Comparison of ENCODE assay signal across 8 cellular contexts in genomic region chr14:74973003-74973614, GRCh38. TPM values are rescaled to one million over a fixed set of nuclear protein-coding genes. Genes with fewer than 3 reads are reported as not detected.
DNase-seq lines count a peak whose midpoint lies in the region; ATAC-seq and TF ChIP-seq lines count a peak whose summit lies in the region.

No MANE protein-coding gene starts in this region.

- no peaks in the 10 kb centered on the region for H3K36me3 Mint-ChIP-seq in activated CD4-positive, alpha-beta T cell treated with anti-CD3 and anti-CD28 coated beads, Interleukin-2, amount 10 ng/mL, durations not matched to agents 7 days and 5 days (ENCODE audit: low read depth)
- no peaks in the 10 kb centered on the region for H3K36me3 Mint-ChIP-seq in activated T-helper 1 cell treated with anti-CD3 and anti-CD28 coated beads, Interleukin-12 subunit alpha, Interleukin-12 subunit beta, Interleukin-2, Interleukin-4 antibody, amounts not matched to agents 30 ng/mL and 10 ng/mL and 1 ng/mL, durations not matched to agents 14 hours and 24 hours and 36 hours (ENCODE audit: low read depth)

- no peak overlapping the region for H3K4me3 ChIP-seq in transverse colon

- no peak overlapping the region for H3K27ac Mint-ChIP-seq in activated CD4-positive, alpha-beta T cell treated with anti-CD3 and anti-CD28 coated beads, Interleukin-2, amount 10 ng/mL, durations not matched to agents 7 days and 5 days
- H3K27ac Mint-ChIP-seq in activated T-helper 1 cell treated with anti-CD3 and anti-CD28 coated beads, Interleukin-12 subunit alpha, Interleukin-12 subunit beta, Interleukin-2, Interleukin-4 antibody, amounts not matched to agents 30 ng/mL and 10 ng/mL and 1 ng/mL, durations not matched to agents 14 hours and 24 hours and 36 hours: no peak overlapping the region

- 69% methylated on average over 12 of the region's 15 CpGs; no CpG with 5 or more reads in 1 of the 2 donors for WGBS in transverse colon (ENCODE audit: low coverage in 1 of 2), 2 donors

- H3K4me1 Mint-ChIP-seq in activated CD4-positive, alpha-beta T cell treated with anti-CD3 and anti-CD28 coated beads, Interleukin-2, amount 10 ng/mL, durations not matched to agents 7 days and 5 days: peaks cover 11% of the 10 kb centered on the region
- no peaks in the 10 kb centered on the region for H3K4me1 Mint-ChIP-seq in activated T-helper 1 cell treated with anti-CD3 and anti-CD28 coated beads, Interleukin-12 subunit alpha, Interleukin-12 subunit beta, Interleukin-2, Interleukin-4 antibody, amounts not matched to agents 30 ng/mL and 10 ng/mL and 1 ng/mL, durations not matched to agents 14 hours and 24 hours and 36 hours (ENCODE audit: low read depth)

- no peak overlapping the region for H3K27ac ChIP-seq in transverse colon

- TF ChIP-seq POLR2A in transverse colon (IDR thresholded peaks at IDR 0.05): no peak

- H3K9me3 Mint-ChIP-seq in activated CD4-positive, alpha-beta T cell treated with anti-CD3 and anti-CD28 coated beads, Interleukin-2, amount 10 ng/mL, durations not matched to agents 7 days and 5 days: no peaks in the 10 kb centered on the region
- no peaks in the 10 kb centered on the region for H3K9me3 Mint-ChIP-seq in activated T-helper 1 cell treated with anti-CD3 and anti-CD28 coated beads, Interleukin-12 subunit alpha, Interleukin-12 subunit beta, Interleukin-2, Interleukin-4 antibody, amounts not matched to agents 30 ng/mL and 10 ng/mL and 1 ng/mL, durations not matched to agents 14 hours and 24 hours and 36 hours

- peak; percentile 18 for DNase-seq in activated CD4-positive, alpha-beta T cell treated with anti-CD3 and anti-CD28 coated beads, Interleukin-2, amount 10 ng/mL, durations not matched to agents 7 days and 5 days
- no peak for DNase-seq in activated CD4-positive, alpha-beta T cell treated with anti-CD3 and anti-CD28 coated beads for 4 hours
- peak; percentile 12 for DNase-seq in activated T-helper 1 cell treated with anti-CD3 and anti-CD28 coated beads, Interleukin-12 subunit alpha, Interleukin-12 subunit beta, Interleukin-2, Interleukin-4 antibody, amounts not matched to agents 30 ng/mL and 10 ng/mL and 1 ng/mL, durations not matched to agents 14 hours and 24 hours and 36 hours (ENCODE audit: low spot score)
- DNase-seq in kidney tubule cell (ENCODE audit: low spot score) (peak; percentile 16), transverse colon (peak; percentile 28)

- in situ Hi-C loops in transverse colon (cut with MboI; ENCODE audit: low pct_ligation_motif_present in 1 of 4, low pct_unique_long_range_greater_than_20kb in 1 of 4, low sequenced_read_pairs in 3 of 4): no loop called here

- H3K27me3 ChIP-seq in transverse colon: no peaks in the 10 kb centered on the region

- TF ChIP-seq CTCF in transverse colon (IDR thresholded peaks at IDR 0.05): no peak

- CTCF ChIA-PET in activated CD4-positive, alpha-beta T cell treated with anti-CD3 and anti-CD28 coated beads, Interleukin-2, amount 10 ng/mL, durations not matched to agents 7 days and 5 days (lab: Charles Lee): interaction anchor here (1.2 to 1.7 kb wide), 2 partner anchors 18 to 91 kb away, joined by 4 to 5 read pairs; partner anchors contain the start of genes ACYP1 and PGF

- H3K27me3 Mint-ChIP-seq in activated CD4-positive, alpha-beta T cell treated with anti-CD3 and anti-CD28 coated beads, Interleukin-2, amount 10 ng/mL, durations not matched to agents 7 days and 5 days: peaks cover 3% of the 10 kb centered on the region
- peaks cover 16% of the 10 kb centered on the region for H3K27me3 Mint-ChIP-seq in activated T-helper 1 cell treated with anti-CD3 and anti-CD28 coated beads, Interleukin-12 subunit alpha, Interleukin-12 subunit beta, Interleukin-2, Interleukin-4 antibody, amounts not matched to agents 30 ng/mL and 10 ng/mL and 1 ng/mL, durations not matched to agents 14 hours and 24 hours and 36 hours (ENCODE audit: insufficient read depth)

- no peak for ATAC-seq in HG02678 (IDR thresholded peaks at IDR 0.05; ENCODE audit: unreplicated experiment)
- no peak for ATAC-seq in GM18517 (IDR thresholded peaks at IDR 0.05; ENCODE audit: unreplicated experiment)
- no peak for ATAC-seq in HG03342 (IDR thresholded peaks at IDR 0.05; ENCODE audit: unreplicated experiment)

- H3K4me3 Mint-ChIP-seq in activated CD4-positive, alpha-beta T cell treated with anti-CD3 and anti-CD28 coated beads, Interleukin-2, amount 10 ng/mL, durations not matched to agents 7 days and 5 days: no peak overlapping the region
- H3K4me3 Mint-ChIP-seq in activated T-helper 1 cell treated with anti-CD3 and anti-CD28 coated beads, Interleukin-12 subunit alpha, Interleukin-12 subunit beta, Interleukin-2, Interleukin-4 antibody, amounts not matched to agents 30 ng/mL and 10 ng/mL and 1 ng/mL, durations not matched to agents 14 hours and 24 hours and 36 hours: no peak overlapping the region

- H3K9me3 ChIP-seq in transverse colon: no peaks in the 10 kb centered on the region

- intact Hi-C loops in activated T-helper 1 cell treated with anti-CD3 and anti-CD28 coated beads, Interleukin-12 subunit alpha, Interleukin-12 subunit beta, Interleukin-2, Interleukin-4 antibody, amounts not matched to agents 30 ng/mL and 10 ng/mL and 1 ng/mL, durations not matched to agents 14 hours and 24 hours and 36 hours (cut with micrococcal nuclease): no loop called here
- intact Hi-C loops in transverse colon (cut with DNase I; ENCODE audit: low total_unique reads): no loop called here

- H3K4me1 ChIP-seq in transverse colon: peaks cover 0 to 13% (median 1%) of the 10 kb centered on the region in 4 donors

- POLR2A ChIA-PET in activated CD4-positive, alpha-beta T cell treated with anti-CD3 and anti-CD28 coated beads, Interleukin-2, amount 10 ng/mL, durations not matched to agents 7 days and 5 days (lab: Charles Lee): no interaction called here

- no peaks in the 10 kb centered on the region for H3K36me3 ChIP-seq in transverse colon

- no peak for TF ChIP-seq EP300 in transverse colon (IDR thresholded peaks at IDR 0.05; ENCODE audit: low read depth)

RNA-seq across cellular contexts. Expression of gene PGF, which starts 17.7 kb away (rescaled TPM):
- under 1 TPM; 0.12 to 0.15 TPM for total RNA-seq in activated CD4-positive, alpha-beta T cell treated with anti-CD3 and anti-CD28 coated beads, Interleukin-2, amount 10 ng/mL, durations not matched to agents 7 days and 5 days
- total RNA-seq in activated T-helper 1 cell treated with anti-CD3 and anti-CD28 coated beads, Interleukin-12 subunit alpha, Interleukin-12 subunit beta, Interleukin-2, Interleukin-4 antibody, amounts not matched to agents 30 ng/mL and 10 ng/mL and 1 ng/mL, durations not matched to agents 14 hours and 24 hours and 36 hours: 0.22 and 0.41 TPM in 2 replicates
- total RNA-seq in transverse colon: 10 to 100 TPM in 2 of 4 donors, 1 to 10 TPM in 1, not detected in 1; 9.7 to 10.5 (median 10.1) TPM

RNA-seq across cellular contexts. Expression of gene EIF2B2, which starts 29.6 kb away (rescaled TPM):
- 10 to 100 TPM; 53.0 to 58.1 TPM for total RNA-seq in activated CD4-positive, alpha-beta T cell treated with anti-CD3 and anti-CD28 coated beads, Interleukin-2, amount 10 ng/mL, durations not matched to agents 7 days and 5 days
- total RNA-seq in activated T-helper 1 cell treated with anti-CD3 and anti-CD28 coated beads, Interleukin-12 subunit alpha, Interleukin-12 subunit beta, Interleukin-2, Interleukin-4 antibody, amounts not matched to agents 30 ng/mL and 10 ng/mL and 1 ng/mL, durations not matched to agents 14 hours and 24 hours and 36 hours: 52.8 and 54.3 TPM in 2 replicates
- 10 to 100 TPM; 42.9 to 55.4 (median 51.1) TPM for total RNA-seq in transverse colon

RNA-seq across cellular contexts. Expression of gene RPS6KL1, which starts 50.0 kb away (rescaled TPM):
- total RNA-seq in activated CD4-positive, alpha-beta T cell treated with anti-CD3 and anti-CD28 coated beads, Interleukin-2, amount 10 ng/mL, durations not matched to agents 7 days and 5 days: 1 to 10 TPM; 4.5 to 4.6 TPM
- total RNA-seq in activated T-helper 1 cell treated with anti-CD3 and anti-CD28 coated beads, Interleukin-12 subunit alpha, Interleukin-12 subunit beta, Interleukin-2, Interleukin-4 antibody, amounts not matched to agents 30 ng/mL and 10 ng/mL and 1 ng/mL, durations not matched to agents 14 hours and 24 hours and 36 hours: 10.8 and 11.6 TPM in 2 replicates
- 10 to 100 TPM in 1 of 4 donors, 1 to 10 TPM in 2, not detected in 1; 6.4 to 54.1 (median 9.3) TPM for total RNA-seq in transverse colon

Comparison
In these comparisons a context has a peak if more than half of its experiments do, and no peak if none do; other contexts are left out.
1. DNase-seq: peak in activated CD4-positive, alpha-beta T cell treated with anti-CD3 and anti-CD28 coated beads, Interleukin-2, amount 10 ng/mL, durations not matched to agents 7 days and 5 days (single experiment), activated T-helper 1 cell treated with anti-CD3 and anti-CD28 coated beads, Interleukin-12 subunit alpha, Interleukin-12 subunit beta, Interleukin-2, Interleukin-4 antibody, amounts not matched to agents 30 ng/mL and 10 ng/mL and 1 ng/mL, durations not matched to agents 14 hours and 24 hours and 36 hours (single experiment), kidney tubule cell (single experiment) and transverse colon (single experiment); none in activated CD4-positive, alpha-beta T cell treated with anti-CD3 and anti-CD28 coated beads for 4 hours (0 of 2).